In genomic region chr11:93005239-93005638, GRCh38 we compare ENCODE assay signal across 17 cellular contexts. TPM values are rescaled to one million over a fixed set of nuclear protein-coding genes. Genes with fewer than 3 reads are reported as not detected.
DNase-seq lines count a peak whose midpoint lies in the region; ATAC-seq and TF ChIP-seq lines count a peak whose summit lies in the region.
"Had no signal": no experiment of that assay in that cellular context is flagged by ENCODE, and none has a peak within 500 bp of the region (broad histone marks: within the 10 kb centered on the region; RNA-seq: fewer than 3 reads in every experiment).

No MANE protein-coding gene starts in this region.

- CTCF ChIA-PET in mammary epithelial cell (lab: Charles Lee; ENCODE audit: low non-redundant PET), result no interaction called here

- dilution Hi-C loops in mammary epithelial cell (cut with HindIII; ENCODE audit: low sequenced_read_pairs), result no loop called here

- H3K4me3 ChIP-seq in MG63 (no peak overlapping the region), mammary epithelial cell (replicated peaks in 1 of 3; ENCODE audit: insufficient read depth in 1 of 3, low read depth in 2 of 3, low read length in 3 of 3) (no peak overlapping the region), colonic mucosa (no peak overlapping the region)

- H3K4me2 ChIP-seq in mammary epithelial cell (ENCODE audit: insufficient read depth, low read depth, low read length), result peak overlapping the region; percentile 29

- peak overlapping the region; percentile 43 for H3K27ac ChIP-seq in mammary epithelial cell (ENCODE audit: insufficient read depth, low read depth, low read length)
- H3K27ac ChIP-seq in colonic mucosa, result no peak overlapping the region

- H3K9me3 ChIP-seq in MG63 (peaks cover 8% of the 10 kb centered on the region; the same call in 1 of the 2 replicates), mammary epithelial cell (replicated peaks; ENCODE audit: insufficient read depth, low read length) (no peaks in the 10 kb centered on the region), colonic mucosa (peaks cover 3% of the 10 kb centered on the region)
- H3K9me3 ChIP-seq: BE2C had no signal

- H3K79me2 ChIP-seq in mammary epithelial cell (ENCODE audit: insufficient read depth, low read length), result no peaks in the 10 kb centered on the region

- no peak for TF ChIP-seq CTCF in mammary epithelial cell (conservative IDR thresholded peaks at IDR 0.05 in 1 of 2, IDR thresholded peaks at IDR 0.05 in 1 of 2; ENCODE audit: extremely low read depth in 1 of 2, insufficient read depth in 1 of 2, low read depth in 1 of 2, low read length in 2 of 2)
- TF ChIP-seq CTCF in colonic mucosa (IDR thresholded peaks at IDR 0.05), result no peak

- DNase-seq in DMS53 (lab: John Stamatoyannopoulos, UW) (peak; percentile 90), MG63 (peak; percentile 79), mammary epithelial cell (peak; percentile 86), left lobe of liver (ENCODE audit: low spot score) (no peak), NCI-H1417 treated with DMSO at 0.1 percent for 48 hours (lab: John Stamatoyannopoulos, UW) (no peak), colonic mucosa (no peak), NAMALWA (ENCODE audit: low spot score) (no peak), NCI-H774 (lab: John Stamatoyannopoulos, UW) (no peak)
- DNase-seq: activated naive CD8-positive, alpha-beta T cell treated with anti-CD3 and anti-CD28 coated beads, Interleukin-2, amount 50 U/mL, for 24 hours; activated T-cell treated with anti-CD3 and anti-CD28 coated beads for 4 hours; BE2C; GOT3; Kasumi-1; kidney; right cardiac atrium; stimulated activated naive CD4-positive, alpha-beta T cell treated with Interleukin-2 at 50 U/mL for 16 hours had no signal

- H3K9ac ChIP-seq in mammary epithelial cell (ENCODE audit: insufficient read depth, low read length) (no peak overlapping the region), colonic mucosa (ENCODE audit: low read depth in 2 of 2, low read length in 2 of 2) (no peak overlapping the region)

- ATAC-seq in left lobe of liver, result peak; percentile 82
- ATAC-seq: activated naive CD8-positive, alpha-beta T cell treated with anti-CD3 and anti-CD28 coated beads, Interleukin-2, amount 50 U/mL, for 24 hours; right cardiac atrium had no signal

- WGBS in mammary epithelial cell (ENCODE audit: low coverage, missing lambda C conversion rate), result 0% methylated on average over 1 of the region's 1 CpG

- intact Hi-C loops in mammary epithelial cell (cut with micrococcal nuclease) (no loop called here), colonic mucosa (cut with DNase I) (no loop called here)

- BruUV-seq in mammary epithelial cell (replicated peaks; lab: Mats Ljungman, UMichigan), result no TSS peak

- no peaks in the 10 kb centered on the region for H4K20me1 ChIP-seq in mammary epithelial cell (ENCODE audit: insufficient read depth, low read length)

- no peaks in the 10 kb centered on the region for H3K36me3 ChIP-seq in MG63
- H3K36me3 ChIP-seq in mammary epithelial cell (ENCODE audit: insufficient read depth, low read length), result no peaks in the 10 kb centered on the region
- H3K36me3 ChIP-seq in colonic mucosa, result no peaks in the 10 kb centered on the region
- H3K36me3 ChIP-seq: BE2C had no signal

- H3K27me3 ChIP-seq in MG63 (no peaks in the 10 kb centered on the region), mammary epithelial cell (ENCODE audit: insufficient read depth, low read length) (no peaks in the 10 kb centered on the region), colonic mucosa (no peaks in the 10 kb centered on the region)
- H3K27me3 ChIP-seq: BE2C had no signal

- in situ Hi-C loops in mammary epithelial cell (cut with MboI; ENCODE audit: low sequenced_read_pairs in 2 of 2), result loop anchor here in 1 of 2 donors (10.0 kb wide), 1 partner anchor 50 kb away; no protein-coding TSS in a partner anchor

- H2AFZ ChIP-seq in mammary epithelial cell (ENCODE audit: low read depth, low read length), result peak overlapping the region; percentile 81

- H3K4me1 ChIP-seq in mammary epithelial cell (ENCODE audit: insufficient read depth, low read length) (peaks cover 23% of the 10 kb centered on the region), colonic mucosa (no peaks in the 10 kb centered on the region)

RNA-seq across cellular contexts. Expression of gene MTNR1B, which starts 35.8 kb away (rescaled TPM):
- total RNA-seq in MG63 (2014; rRNA removed; shearing (Covaris generic); ENCODE audit: low replicate concordance), result not detected in 2 replicates
- total RNA-seq in mammary epithelial cell (not detected), left lobe of liver (not detected), colonic mucosa (not detected)
- polyA plus RNA-seq in mammary epithelial cell, result not detected
- polyA minus RNA-seq in mammary epithelial cell, result not detected
- total RNA-seq: G401, kidney, right cardiac atrium had no signal
- polyA plus RNA-seq: right cardiac atrium had no signal

Comparison
In these comparisons a context has a peak if more than half of its experiments do, and no peak if none do; other contexts are left out.
1. DNase-seq: peak in DMS53 (single experiment), MG63 (single experiment) and mammary epithelial cell (single experiment); none in left lobe of liver (single experiment), NCI-H1417 treated with DMSO at 0.1 percent for 48 hours (single experiment), colonic mucosa (single experiment), NAMALWA (single experiment) and NCI-H774 (single experiment).